ENCODE assay signal across 1 cellular context in the genomic region with DNA sequence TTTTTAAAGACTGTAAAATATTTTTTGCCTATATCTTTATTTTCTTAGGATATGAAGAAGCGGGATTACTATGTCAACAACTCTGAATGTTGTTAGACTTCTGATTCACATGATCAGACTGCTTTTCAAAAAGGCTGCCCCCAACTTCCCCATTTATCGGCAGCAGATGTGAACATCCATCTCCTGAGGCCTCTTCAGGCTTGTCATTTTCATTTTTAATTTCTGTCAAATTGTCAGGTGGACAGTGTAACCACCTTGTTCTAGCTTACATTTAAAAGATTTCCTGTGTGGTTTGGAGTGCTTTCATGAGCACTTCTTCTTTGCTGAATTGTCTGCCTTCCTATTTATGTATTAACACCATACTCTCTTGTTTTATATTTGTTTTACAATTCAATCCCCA.
TF ChIP-seq lines count a peak whose summit lies in the region.

No MANE protein-coding gene starts in this region.

TF ChIP-seq in GM12878, 131 proteins besides CTCF, POLR2A, EP300 and RAD21 (continued from another document):
- TF ChIP-seq SKIL (IDR thresholded peaks at IDR 0.05; ENCODE audit: low read depth, poor library complexity, severe bottlenecking) (peak; percentile 59), MTA2 (IDR thresholded peaks at IDR 0.05; ENCODE audit: low read depth) (peak; percentile 63), BCL3 (IDR thresholded peaks at IDR 0.05; ENCODE audit: borderline replicate concordance, insufficient read depth, low read depth, low read length, poor library complexity, severe bottlenecking) (no peak), REST (IDR thresholded peaks at IDR 0.05; ENCODE audit: low read depth, low read length) (no peak), RUNX3 (IDR thresholded peaks at IDR 0.05; ENCODE audit: low read length) (peak; percentile 87), SIX5 (IDR thresholded peaks at IDR 0.05; ENCODE audit: low read depth, low read length, severe bottlenecking) (no peak), PKNOX1 (IDR thresholded peaks at IDR 0.05) (peak; percentile 67), EGR1 (IDR thresholded peaks at IDR 0.05; ENCODE audit: borderline replicate concordance in 1 of 2, low read depth in 2 of 2, low read length in 2 of 2) (no peak), TCF12 (IDR thresholded peaks at IDR 0.05; ENCODE audit: low read depth, low read length) (peak; percentile 39; the same call in 1 of the 2 replicates), TCF7 (IDR thresholded peaks at IDR 0.05; ENCODE audit: borderline replicate concordance) (no peak), DPF2 (IDR thresholded peaks at IDR 0.05) (peak; percentile 41; the same call in 1 of the 2 replicates), RB1 (IDR thresholded peaks at IDR 0.05; ENCODE audit: borderline replicate concordance) (no peak), JUNB (IDR thresholded peaks at IDR 0.05) (no peak), IKZF2 (IDR thresholded peaks at IDR 0.05) (peak in 1 of 2 experiments; percentile 30; a peak in 2 of 4 replicates)
- TF ChIP-seq, protein P1, sequence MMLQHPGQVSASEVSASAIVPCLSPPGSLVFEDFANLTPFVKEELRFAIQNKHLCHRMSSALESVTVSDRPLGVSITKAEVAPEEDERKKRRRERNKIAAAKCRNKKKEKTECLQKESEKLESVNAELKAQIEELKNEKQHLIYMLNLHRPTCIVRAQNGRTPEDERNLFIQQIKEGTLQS (IDR thresholded peaks at IDR 0.05; ENCODE audit: borderline replicate concordance, extremely low read depth, low read depth, low read length) = no peak
